ENCODE assay signal across 1 cellular context in the genomic region with DNA sequence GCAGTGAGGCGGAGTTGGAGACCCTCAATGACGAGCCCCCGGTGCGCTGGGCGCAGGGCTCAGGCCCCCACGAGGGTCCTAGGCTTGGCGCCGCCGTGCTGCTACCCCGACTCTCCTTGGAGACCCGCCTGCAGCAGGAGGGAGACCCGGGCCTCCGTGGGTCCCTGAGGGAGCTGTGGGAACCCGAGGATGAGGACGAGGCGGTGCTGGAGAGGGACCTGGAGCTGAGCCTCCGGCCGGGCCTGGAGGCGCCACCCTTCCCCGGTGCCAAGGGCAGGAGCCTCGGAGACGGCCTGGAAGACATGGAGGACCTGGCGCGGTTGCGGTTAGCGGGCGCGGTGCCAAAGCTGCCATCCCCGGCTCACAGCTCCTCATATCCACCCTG.
TF ChIP-seq lines count a peak whose summit lies in the region.

No MANE protein-coding gene starts in this region.

TF ChIP-seq in HepG2, 621 proteins besides CTCF, POLR2A, EP300 and RAD21 (continued from another document):
- TF ChIP-seq ESRRA (CRISPR knock-in tag; IDR thresholded peaks at IDR 0.05; ENCODE audit: low read depth): no peak
- no peak for TF ChIP-seq U2AF1 (optimal IDR thresholded peaks at IDR 0.05; ENCODE audit: low read depth, low read length)
- no peak for TF ChIP-seq ZFP36L2 (CRISPR knock-in tag; IDR thresholded peaks at IDR 0.05)
- no peak for TF ChIP-seq MEIS2 (CRISPR knock-in tag; IDR thresholded peaks at IDR 0.05)
- no peak for TF ChIP-seq ZNF563 (CRISPR knock-in tag; IDR thresholded peaks at IDR 0.05)
- TF ChIP-seq TEAD3 (CRISPR knock-in tag; optimal IDR thresholded peaks at IDR 0.05; ENCODE audit: borderline replicate concordance): peak; percentile 12
- no peak for TF ChIP-seq POLR2AphosphoS5 (IDR thresholded peaks at IDR 0.05; ENCODE audit: low read depth, low read length)
- 0 out of 2 replicates have a peak, but pooled peaks have one; percentile 3 for TF ChIP-seq ELF1 (CRISPR knock-in tag; IDR thresholded peaks at IDR 0.05)
- no peak for TF ChIP-seq KMT2B (CRISPR knock-in tag; IDR thresholded peaks at IDR 0.05)
- TF ChIP-seq KDM4B (CRISPR knock-in tag; IDR thresholded peaks at IDR 0.05): no peak
- TF ChIP-seq, protein P1, sequence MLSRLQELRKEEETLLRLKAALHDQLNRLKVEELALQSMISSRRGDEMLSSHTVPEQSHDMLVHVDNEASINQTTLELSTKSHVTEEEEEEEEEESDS (CRISPR knock-in tag; IDR thresholded peaks at IDR 0.05; ENCODE audit: borderline replicate concordance): no peak
- no peak for TF ChIP-seq ATRX (CRISPR knock-in tag; IDR thresholded peaks at IDR 0.05; ENCODE audit: borderline replicate concordance)
- TF ChIP-seq SP1 (IDR thresholded peaks at IDR 0.05): no peak
- 0 out of 2 replicates have a peak, but pooled peaks have one; percentile 1 for TF ChIP-seq SP1 (CRISPR knock-in tag; IDR thresholded peaks at IDR 0.05)
